Comparison of ENCODE assay signal across 20 cellular contexts in genomic region chr6:90790058-90790457, GRCh38.
DNase-seq lines count a peak whose midpoint lies in the region; ATAC-seq, FAIRE-seq and TF ChIP-seq lines count a peak whose summit lies in the region.
"Had no signal": no experiment of that assay in that cellular context is flagged by ENCODE, and none has a peak within 500 bp of the region (broad histone marks: within the 10 kb centered on the region; RNA-seq: fewer than 3 reads in every experiment).

No MANE protein-coding gene starts in this region.

- H2AFZ ChIP-seq in GM23248, result peak overlapping the region; percentile 91
- H2AFZ ChIP-seq in astrocyte (ENCODE audit: low read depth, low read length), result peak overlapping the region; percentile 53

- H3K4me1 ChIP-seq in GM23248 (ENCODE audit: insufficient read depth) (peaks cover 20% of the 10 kb centered on the region), astrocyte (ENCODE audit: insufficient read depth, low read length) (peaks cover 7% of the 10 kb centered on the region), skeletal muscle satellite cell (ENCODE audit: control insufficient read depth, insufficient read depth, low read length) (peaks cover 17% of the 10 kb centered on the region), transverse colon (no peaks in the 10 kb centered on the region)
- H3K4me1 ChIP-seq: right lobe of liver, thyroid gland had no signal

- H3K9me3 Mint-ChIP-seq in astrocyte (ENCODE audit: unreplicated experiment), result no peaks in the 10 kb centered on the region
- H3K9me3 Mint-ChIP-seq: stimulated activated effector memory CD8-positive, alpha-beta T cell treated with anti-CD3 and anti-CD28 coated beads, Interleukin-12 subunit alpha, Interleukin-12 subunit beta, amount 100 ng/mL, for 72 hours; T-helper 2 cell treated with Interferon-gamma antibody and Interleukin-4, amounts not matched to agents 5 μg/mL and 100 μg/mL, for 36 hours had no signal

- peak overlapping the region; percentile 65 for H3K4me2 ChIP-seq in GM23248 (ENCODE audit: unreplicated experiment)
- H3K4me2 ChIP-seq in astrocyte (ENCODE audit: low read length), result no peak overlapping the region
- H3K4me2 ChIP-seq in skeletal muscle satellite cell (ENCODE audit: low read length), result peak overlapping the region; percentile 54

- H3K36me3 Mint-ChIP-seq in astrocyte (ENCODE audit: low read depth, unreplicated experiment), result no peaks in the 10 kb centered on the region
- H3K36me3 Mint-ChIP-seq: stimulated activated effector memory CD8-positive, alpha-beta T cell treated with anti-CD3 and anti-CD28 coated beads, Interleukin-12 subunit alpha, Interleukin-12 subunit beta, amount 100 ng/mL, for 72 hours had no signal

- no peak for TF ChIP-seq EP300 in transverse colon (IDR thresholded peaks at IDR 0.05; ENCODE audit: low read depth)

- no peaks in the 10 kb centered on the region for H3K27me3 Mint-ChIP-seq in astrocyte (ENCODE audit: low read depth, unreplicated experiment)

- ATAC-seq in GM21529 (IDR thresholded peaks at IDR 0.05; ENCODE audit: unreplicated experiment) (no peak), HG02642 (IDR thresholded peaks at IDR 0.05; ENCODE audit: poor library complexity, unreplicated experiment) (no peak)
- ATAC-seq: esophagus mucosa; HepG2; Panc1; right lobe of liver; stimulated activated effector memory CD8-positive, alpha-beta T cell treated with anti-CD3 and anti-CD28 coated beads, Interleukin-12 subunit alpha, Interleukin-12 subunit beta, amount 100 ng/mL, for 72 hours had no signal

- intact Hi-C loops in transverse colon (cut with DNase I; ENCODE audit: low total_unique reads), result no loop called here

- TF ChIP-seq CTCF in astrocyte (IDR thresholded peaks at IDR 0.05; ENCODE audit: insufficient read depth, low read depth, low read length) (no peak), transverse colon (IDR thresholded peaks at IDR 0.05) (no peak)

- H3K36me3 ChIP-seq in GM23248 (ENCODE audit: low read depth) (no peaks in the 10 kb centered on the region), astrocyte (ENCODE audit: insufficient read depth, low read length) (no peaks in the 10 kb centered on the region), skeletal muscle satellite cell (ENCODE audit: insufficient read depth, low read length) (no peaks in the 10 kb centered on the region), transverse colon (no peaks in the 10 kb centered on the region)
- H3K36me3 ChIP-seq: right lobe of liver, thyroid gland had no signal

- H3K9me2 ChIP-seq in GM23248 (ENCODE audit: insufficient read depth), result no peaks in the 10 kb centered on the region

- DNase-seq in GM23248 (peak; percentile 51), astrocyte (ENCODE audit: low read depth) (no peak), iPS-NIHi7 (ENCODE audit: extremely low spot score) (peak; percentile 13), transverse colon (no peak)
- DNase-seq: cerebellar nuclear complex; COR-L47; DMS79 treated with DMSO at 0.1 percent for 48 hours; head of caudate nucleus; NCI-H510A; NK-92 treated with Interleukin-12 subunit alpha and Interleukin-12 subunit beta, amount 100 ng/mL, for 24 hours; right lobe of liver; thyroid gland had no signal

- H3K27ac ChIP-seq in GM23248 (peak overlapping the region; percentile 80), astrocyte (ENCODE audit: low read depth, low read length) (no peak overlapping the region), transverse colon (no peak overlapping the region)
- H3K27ac ChIP-seq: right lobe of liver, thyroid gland had no signal

- H3K4me3 Mint-ChIP-seq in astrocyte (ENCODE audit: unreplicated experiment), result no peak overlapping the region
- H3K4me3 Mint-ChIP-seq: stimulated activated effector memory CD8-positive, alpha-beta T cell treated with anti-CD3 and anti-CD28 coated beads, Interleukin-12 subunit alpha, Interleukin-12 subunit beta, amount 100 ng/mL, for 72 hours; T-helper 2 cell treated with Interferon-gamma antibody and Interleukin-4, amounts not matched to agents 5 μg/mL and 100 μg/mL, for 36 hours had no signal

- peaks cover 14% of the 10 kb centered on the region for H3K4me1 Mint-ChIP-seq in astrocyte (ENCODE audit: low read depth, unreplicated experiment)
- H3K4me1 Mint-ChIP-seq: stimulated activated effector memory CD8-positive, alpha-beta T cell treated with anti-CD3 and anti-CD28 coated beads, Interleukin-12 subunit alpha, Interleukin-12 subunit beta, amount 100 ng/mL, for 72 hours had no signal

- 25% methylated on average over 7 of the region's 7 CpGs for WGBS in GM23248 (ENCODE audit: low coverage in 1 of 2, low lambda C conversion rate in 2 of 2, missing lambda C conversion rate in 2 of 2), 2 experiments
- WGBS in transverse colon (ENCODE audit: low coverage in 1 of 2), 2 donors, result 20 to 58% methylated on average over 1 to 7 of the region's 7 CpGs

- H4K20me1 ChIP-seq in GM23248 (ENCODE audit: insufficient read depth) (no peaks in the 10 kb centered on the region), astrocyte (ENCODE audit: insufficient read depth, low read length) (no peaks in the 10 kb centered on the region)

- in situ Hi-C loops in GM23248 (cut with MboI), result no loop called here
- in situ Hi-C loops in transverse colon (cut with MboI; ENCODE audit: low pct_ligation_motif_present in 1 of 4, low pct_unique_long_range_greater_than_20kb in 1 of 4, low sequenced_read_pairs in 3 of 4), result no loop called here

- H3K9ac ChIP-seq in GM23248, result peak overlapping the region; percentile 38
- no peak overlapping the region for H3K9ac ChIP-seq in astrocyte (ENCODE audit: low read length)
- H3K9ac ChIP-seq in skeletal muscle satellite cell (ENCODE audit: low read depth, low read length), result peak overlapping the region; percentile 45

- peaks cover 19% of the 10 kb centered on the region for H3F3A ChIP-seq in GM23248 (ENCODE audit: insufficient read depth)

- TF ChIP-seq POLR2A in transverse colon (IDR thresholded peaks at IDR 0.05), result no peak

- H3K4me3 ChIP-seq in GM23248 (peak overlapping the region; percentile 20), astrocyte (ENCODE audit: insufficient read depth, low read depth, low read length) (no peak overlapping the region), skeletal muscle satellite cell (ENCODE audit: low read length) (peak overlapping the region; percentile 21), transverse colon (no peak overlapping the region)
- H3K4me3 ChIP-seq: right lobe of liver, thyroid gland had no signal

- no peak for FAIRE-seq in astrocyte (lab: Jason Lieb, UNC)
- FAIRE-seq: HepG2 had no signal

- H3K27ac Mint-ChIP-seq in astrocyte (ENCODE audit: unreplicated experiment), result peak overlapping the region; percentile 95
- H3K27ac Mint-ChIP-seq: stimulated activated effector memory CD8-positive, alpha-beta T cell treated with anti-CD3 and anti-CD28 coated beads, Interleukin-12 subunit alpha, Interleukin-12 subunit beta, amount 100 ng/mL, for 72 hours; T-helper 2 cell treated with Interferon-gamma antibody and Interleukin-4, amounts not matched to agents 5 μg/mL and 100 μg/mL, for 36 hours had no signal

- H3K27me3 ChIP-seq in GM23248 (replicated peaks; ENCODE audit: insufficient read depth) (no peaks in the 10 kb centered on the region), astrocyte (ENCODE audit: insufficient read depth, low read length) (no peaks in the 10 kb centered on the region), skeletal muscle satellite cell (ENCODE audit: control insufficient read depth, insufficient read depth, low read length) (no peaks in the 10 kb centered on the region), transverse colon (no peaks in the 10 kb centered on the region)
- H3K27me3 ChIP-seq: right lobe of liver, thyroid gland had no signal

- no peaks in the 10 kb centered on the region for H3K79me2 ChIP-seq in GM23248 (ENCODE audit: insufficient read depth)
- no peaks in the 10 kb centered on the region for H3K79me2 ChIP-seq in astrocyte (ENCODE audit: insufficient read depth, low read length)

- H3K9me3 ChIP-seq in GM23248 (ENCODE audit: low read depth), result no peaks in the 10 kb centered on the region
- no peaks in the 10 kb centered on the region for H3K9me3 ChIP-seq in astrocyte (ENCODE audit: insufficient read depth, low read depth, low read length)
- no peaks in the 10 kb centered on the region for H3K9me3 ChIP-seq in skeletal muscle satellite cell (replicated peaks; ENCODE audit: low read length)
- no peaks in the 10 kb centered on the region for H3K9me3 ChIP-seq in transverse colon
- H3K9me3 ChIP-seq: right lobe of liver, thyroid gland had no signal

Comparison
In these comparisons a context has a peak if more than half of its experiments do, and no peak if none do; other contexts are left out.
1. DNase-seq: peak in GM23248 (single experiment) and iPS-NIHi7 (single experiment); none in astrocyte (single experiment) and transverse colon (single experiment).
2. H3K4me3 ChIP-seq: peak in GM23248 (single experiment) and skeletal muscle satellite cell (single experiment); none in astrocyte (single experiment) and transverse colon (0 of 4).